1 cellular context compared by ENCODE assay signal in genomic region chr1:29912413-29912812, GRCh38.
TF ChIP-seq lines count a peak whose summit lies in the region.

No MANE protein-coding gene starts in this region.

TF ChIP-seq in GM23338, 12 proteins besides CTCF, POLR2A, EP300 and RAD21 (continued from another document):
- TF ChIP-seq ETS1 (IDR thresholded peaks at IDR 0.05) = no peak
- no peak for TF ChIP-seq EZH2phosphoT487 (IDR thresholded peaks at IDR 0.05; ENCODE audit: unreplicated experiment)
- TF ChIP-seq CREB1 (CRISPR knock-in tag; IDR thresholded peaks at IDR 0.05; ENCODE audit: low read depth) = no peak
